18 cellular contexts compared by ENCODE assay signal in genomic region chr16:56870271-56870888, GRCh38. TPM values are rescaled to one million over a fixed set of nuclear protein-coding genes. Genes with fewer than 3 reads are reported as not detected.
"Had no signal": no experiment of that assay in that cellular context is flagged by ENCODE, and none has a peak within 500 bp of the region (broad histone marks: within the 10 kb centered on the region; RNA-seq: fewer than 3 reads in every experiment).

No MANE protein-coding gene starts in this region.

- H3K27ac Mint-ChIP-seq: activated CD4-positive, alpha-beta memory T cell treated with anti-CD3 and anti-CD28 coated beads for 36 hours; activated naive CD8-positive, alpha-beta T cell had no signal

- H3K36me3 Mint-ChIP-seq: activated CD4-positive, alpha-beta memory T cell treated with anti-CD3 and anti-CD28 coated beads for 36 hours; activated naive CD8-positive, alpha-beta T cell had no signal

- H3K9me3 Mint-ChIP-seq: activated CD4-positive, alpha-beta memory T cell treated with anti-CD3 and anti-CD28 coated beads for 36 hours; activated T-cell treated with anti-CD3 and anti-CD28 coated beads, Interleukin-2, amount 50 U/mL, for 4 hours; nephron had no signal

- ATAC-seq: psoas muscle had no signal

- H3K36me3 ChIP-seq: breast epithelium, esophagus squamous epithelium, tibial artery, vagina had no signal

- H3K4me1 ChIP-seq: breast epithelium, vagina had no signal

- DNase-seq: activated CD4-positive, alpha-beta T cell treated with anti-CD3 and anti-CD28 coated beads for 1 hour; activated effector memory CD4-positive, alpha-beta T cell treated with anti-CD3 and anti-CD28 coated beads, Interleukin-2, amount 50 U/mL, for 16 hours; activated T-cell treated with anti-CD3 and anti-CD28 coated beads, Interleukin-2, amount 50 U/mL, for 4 hours; esophagus squamous epithelium; psoas muscle; stimulated activated CD4-positive, alpha-beta T cell treated with anti-CD3 and anti-CD28 coated beads, Interleukin-12 subunit alpha, Interleukin-12 subunit beta, amount 100 ng/mL, for 4 hours; T-helper 9 cell; tibial artery had no signal

- H3K4me3 ChIP-seq: breast epithelium, esophagus squamous epithelium, lung, psoas muscle, tibial artery, vagina had no signal

- H3K27me3 Mint-ChIP-seq: activated CD4-positive, alpha-beta memory T cell treated with anti-CD3 and anti-CD28 coated beads for 36 hours; activated naive CD8-positive, alpha-beta T cell had no signal

- H3K27ac ChIP-seq: breast epithelium, esophagus squamous epithelium, psoas muscle, tibial artery, vagina had no signal

- H3K9me3 ChIP-seq: breast epithelium, esophagus squamous epithelium, psoas muscle, tibial artery, vagina had no signal

- H3K27me3 ChIP-seq: breast epithelium, esophagus squamous epithelium, tibial artery, vagina had no signal

- H3K4me3 Mint-ChIP-seq: activated CD4-positive, alpha-beta memory T cell treated with anti-CD3 and anti-CD28 coated beads for 36 hours; activated naive CD8-positive, alpha-beta T cell; activated T-cell treated with anti-CD3 and anti-CD28 coated beads, Interleukin-2, amount 50 U/mL, for 4 hours; nephron had no signal

RNA-seq across cellular contexts. Expression of gene SLC12A3, which starts 5.4 kb away (rescaled TPM):
- total RNA-seq: activated CD4-positive, alpha-beta memory T cell treated with anti-CD3 and anti-CD28 coated beads for 36 hours; activated T-cell treated with anti-CD3 and anti-CD28 coated beads, Interleukin-2, amount 50 U/mL, for 4 hours; aorta; breast epithelium; chondrocyte; esophagus squamous epithelium; lung; omental fat pad; sciatic nerve; vagina had no signal
